In genomic region chr19:50607874-50608785, GRCh38 we compare ENCODE assay signal across 8 cellular contexts. TPM values are rescaled to one million over a fixed set of nuclear protein-coding genes. Genes with fewer than 3 reads are reported as not detected.
DNase-seq lines count a peak whose midpoint lies in the region; FAIRE-seq and TF ChIP-seq lines count a peak whose summit lies in the region.

No MANE protein-coding gene starts in this region.

- no peak overlapping the region for H3K27ac Mint-ChIP-seq in Caco-2 (ENCODE audit: unreplicated experiment)

- CTCF ChIA-PET in Caco-2 (lab: Charles Lee): no interaction called here

- no peaks in the 10 kb centered on the region for H3K79me2 ChIP-seq in KMS-11 (ENCODE audit: insufficient read depth, low read depth)

- no peak overlapping the region for H3K4me2 ChIP-seq in KMS-11

- no peak overlapping the region for H2AFZ ChIP-seq in KMS-11 (ENCODE audit: low read depth)

- POLR2A ChIA-PET in Caco-2 (lab: Charles Lee): no interaction called here

- H3K36me3 ChIP-seq in Caco-2 (ENCODE audit: control insufficient read depth, insufficient read depth, low read length) (no peaks in the 10 kb centered on the region), KMS-11 (ENCODE audit: insufficient read depth) (no peaks in the 10 kb centered on the region)

- intact Hi-C loops in Caco-2 (cut with micrococcal nuclease; ENCODE audit: unreplicated experiment): no loop called here

- no TSS peak for BruUV-seq in Caco-2 (replicated peaks; lab: Mats Ljungman, UMichigan)

- no peak overlapping the region for H3K27ac ChIP-seq in KMS-11

- H3K4me3 ChIP-seq in Caco-2 (ENCODE audit: low read depth, low read length) (no peak overlapping the region), KMS-11 (IDR thresholded peaks at IDR 0.05; ENCODE audit: insufficient read depth, low read depth, low read length) (no peak overlapping the region)

- no peak for FAIRE-seq in RCC 7860 (lab: Jason Lieb, UNC)

- H3K9me3 ChIP-seq in Caco-2: no peaks in the 10 kb centered on the region

- no peaks in the 10 kb centered on the region for H4K20me1 ChIP-seq in KMS-11 (ENCODE audit: insufficient read depth)

- peak; percentile 30 to 49 for DNase-seq in Caco-2
- peak; percentile 80 for DNase-seq in activated CD4-positive, CD25-positive, alpha-beta regulatory T cell treated with anti-CD3 and anti-CD28 coated beads, Interleukin-2, amount 50 U/mL, for 72 hours
- peak; percentile 97 to 98 for DNase-seq in cerebellar nuclear complex (lab: John Stamatoyannopoulos, UW)
- peak; percentile 98 for DNase-seq in left kidney (ENCODE audit: low read depth, low spot score)
- DNase-seq in stimulated activated CD4-positive, alpha-beta T cell treated with anti-CD3 and anti-CD28 coated beads, Interleukin-4, amount 100 ng/mL, for 4 hours: peak; percentile 71 to 75
- DNase-seq in RCC 7860 (ENCODE audit: low spot score): no peak
- no peak for DNase-seq in HT-29 (ENCODE audit: low spot score)

- H3K4me1 ChIP-seq in Caco-2 (no peaks in the 10 kb centered on the region), KMS-11 (ENCODE audit: low read depth, poor library complexity, severe bottlenecking) (no peaks in the 10 kb centered on the region)

- H3K27me3 ChIP-seq in Caco-2 (replicated peaks; ENCODE audit: control insufficient read depth, insufficient read depth, low read length): no peaks in the 10 kb centered on the region
- no peaks in the 10 kb centered on the region for H3K27me3 ChIP-seq in KMS-11 (ENCODE audit: insufficient read depth, low read depth)

- TF ChIP-seq CTCF in Caco-2 (IDR thresholded peaks at IDR 0.05; ENCODE audit: insufficient read depth in 1 of 2, low read depth in 1 of 2, low read length in 1 of 2, severe bottlenecking in 1 of 2, unreplicated experiment in 1 of 2) (no peak), KMS-11 (conservative IDR thresholded peaks at IDR 0.05; ENCODE audit: low read depth, low read length) (0 out of 2 replicates have a peak, but pooled peaks have one; percentile 27)

- peaks cover 4% of the 10 kb centered on the region for H3K27me3 Mint-ChIP-seq in Caco-2 (ENCODE audit: insufficient read depth, unreplicated experiment)

- no peak overlapping the region for H3K4me3 Mint-ChIP-seq in Caco-2 (ENCODE audit: unreplicated experiment)

- H3K9me3 Mint-ChIP-seq in Caco-2 (ENCODE audit: unreplicated experiment): peaks cover 13% of the 10 kb centered on the region

- H3K9ac ChIP-seq in KMS-11: no peak overlapping the region

- H3K36me3 Mint-ChIP-seq in Caco-2 (ENCODE audit: insufficient read depth, unreplicated experiment): no peaks in the 10 kb centered on the region

- H3K4me1 Mint-ChIP-seq in Caco-2 (ENCODE audit: low read depth, unreplicated experiment): no peaks in the 10 kb centered on the region

RNA-seq across cellular contexts. Expression of gene SYT3, which starts 31.6 kb away (rescaled TPM):
- 0.41 and 0.70 TPM in 2 replicates for total RNA-seq in Caco-2 (2022)
- not detected in 2 replicates for total RNA-seq in HT-29 (2014; rRNA removed; shearing (Covaris generic))

RNA-seq across cellular contexts. Expression of gene LRRC4B, which starts 39.9 kb away (rescaled TPM):
- total RNA-seq in Caco-2 (2022): 0.30 and 0.54 TPM in 2 replicates
- not detected in 2 replicates for total RNA-seq in HT-29 (2014; rRNA removed; shearing (Covaris generic))

RNA-seq across cellular contexts. Expression of gene C19orf81, which starts 41.1 kb away (rescaled TPM):
- total RNA-seq in Caco-2 (2022): 0.41 TPM in 1 of 2 replicates, not detected in the other
- not detected in 2 replicates for total RNA-seq in HT-29 (2014; rRNA removed; shearing (Covaris generic))

Comparison
In these comparisons a context has a peak if more than half of its experiments do, and no peak if none do; other contexts are left out.
1. DNase-seq: peak in Caco-2 (2 of 2), activated CD4-positive, CD25-positive, alpha-beta regulatory T cell treated with anti-CD3 and anti-CD28 coated beads, Interleukin-2, amount 50 U/mL, for 72 hours (single experiment), cerebellar nuclear complex (2 of 2), left kidney (single experiment) and stimulated activated CD4-positive, alpha-beta T cell treated with anti-CD3 and anti-CD28 coated beads, Interleukin-4, amount 100 ng/mL, for 4 hours (2 of 2); none in RCC 7860 (single experiment) and HT-29 (single experiment).